In genomic region chr21:44626262-44626661, GRCh38 we compare ENCODE assay signal across 24 cellular contexts. TPM values are rescaled to one million over a fixed set of nuclear protein-coding genes. Genes with fewer than 3 reads are reported as not detected.
"Had no signal": no experiment of that assay in that cellular context is flagged by ENCODE, and none has a peak within 500 bp of the region (broad histone marks: within the 10 kb centered on the region; RNA-seq: fewer than 3 reads in every experiment).

No MANE protein-coding gene starts in this region.

- H3K4me3 Mint-ChIP-seq: activated CD4-positive, alpha-beta T cell treated with anti-CD3 and anti-CD28 coated beads, Interleukin-2, amount 10 ng/mL, durations not matched to agents 24 days and 14 days; activated naive CD4-positive, alpha-beta T cell treated with anti-CD3 and anti-CD28 coated beads, Interleukin-2, amount 10 ng/mL, durations not matched to agents 7 days and 5 days; neural progenitor cell had no signal

- ATAC-seq: gastrocnemius medialis; left lobe of liver; stimulated activated naive CD8-positive, alpha-beta T cell treated with anti-CD3 and anti-CD28 coated beads, Interleukin-15, Interleukin-2, amounts not matched to agents 100 U/mL and 50 U/mL, for 24 hours had no signal

- H3K4me1 Mint-ChIP-seq: neural progenitor cell had no signal

- DNase-seq: activated CD4-positive, alpha-beta T cell treated with anti-CD3 and anti-CD28 coated beads, Interleukin-2, amount 10 ng/mL, durations not matched to agents 24 days and 14 days; activated CD4-positive, CD25-positive, alpha-beta regulatory T cell; activated naive CD4-positive, alpha-beta T cell treated with anti-CD3 and anti-CD28 coated beads, Interleukin-2, amount 10 ng/mL, durations not matched to agents 7 days and 5 days; activated T-cell treated with anti-CD3 and anti-CD28 coated beads for 4 hours; dermis blood vessel endothelial cell; erythroblast; gastrocnemius medialis; head of caudate nucleus; kidney; mammary epithelial cell; midbrain; SIG-M5; sigmoid colon; stimulated activated naive CD8-positive, alpha-beta T cell treated with anti-CD3 and anti-CD28 coated beads, Interleukin-15, Interleukin-2, amounts not matched to agents 100 U/mL and 50 U/mL, for 24 hours; substantia nigra; T-helper 1 cell; T-helper 9 cell; uterus had no signal

- H3K9me3 ChIP-seq: gastrocnemius medialis, uterus had no signal

- H3K4me1 ChIP-seq: gastrocnemius medialis, neural progenitor cell, parathyroid adenoma, sigmoid colon, tibial nerve, uterus had no signal

- H3K27ac Mint-ChIP-seq: activated CD4-positive, alpha-beta T cell treated with anti-CD3 and anti-CD28 coated beads, Interleukin-2, amount 10 ng/mL, durations not matched to agents 24 days and 14 days; activated naive CD4-positive, alpha-beta T cell treated with anti-CD3 and anti-CD28 coated beads, Interleukin-2, amount 10 ng/mL, durations not matched to agents 7 days and 5 days; activated T-helper 2 cell treated with anti-CD3 and anti-CD28 coated beads, Interferon-gamma antibody, Interleukin-2, Interleukin-4, amounts not matched to agents 10 μg/mL and 5 μg/mL and 100 μg/mL, durations not matched to agents 14 hours and 24 hours and 36 hours; neural progenitor cell had no signal

- H3K4me2 ChIP-seq: neural progenitor cell had no signal

- H3K27me3 ChIP-seq: neural progenitor cell, uterus had no signal

- H3K36me3 Mint-ChIP-seq: neural progenitor cell had no signal

- H3K9ac ChIP-seq: neural progenitor cell, parathyroid adenoma had no signal

- H2AFZ ChIP-seq: neural progenitor cell, parathyroid adenoma had no signal

- H3K27ac ChIP-seq: gastrocnemius medialis, neural progenitor cell, parathyroid adenoma, sigmoid colon, tibial nerve, uterus had no signal

- H3K4me3 ChIP-seq: gastrocnemius medialis, neural progenitor cell, sigmoid colon, tibial nerve, uterus had no signal

- H3K36me3 ChIP-seq: gastrocnemius medialis, neural progenitor cell, sigmoid colon, tibial nerve, uterus had no signal

RNA-seq across cellular contexts. Expression of gene KRTAP10-9, which starts 0.6 kb away (rescaled TPM):
- total RNA-seq: activated CD4-positive, alpha-beta T cell treated with anti-CD3 and anti-CD28 coated beads, Interleukin-2, amount 10 ng/mL, durations not matched to agents 24 days and 14 days; activated T-helper 2 cell treated with anti-CD3 and anti-CD28 coated beads, Interferon-gamma antibody, Interleukin-2, Interleukin-4, amounts not matched to agents 10 μg/mL and 5 μg/mL and 100 μg/mL, durations not matched to agents 14 hours and 24 hours and 36 hours; chondrocyte; dermis blood vessel endothelial cell; gastrocnemius medialis; kidney; left lobe of liver; mammary epithelial cell; sigmoid colon; tibial nerve; uterus had no signal
- polyA plus RNA-seq: mammary epithelial cell, sigmoid colon had no signal

RNA-seq across cellular contexts. Expression of gene KRTAP10-10, which starts 10.9 kb away (rescaled TPM):
- total RNA-seq: activated CD4-positive, alpha-beta T cell treated with anti-CD3 and anti-CD28 coated beads, Interleukin-2, amount 10 ng/mL, durations not matched to agents 24 days and 14 days; activated T-helper 2 cell treated with anti-CD3 and anti-CD28 coated beads, Interferon-gamma antibody, Interleukin-2, Interleukin-4, amounts not matched to agents 10 μg/mL and 5 μg/mL and 100 μg/mL, durations not matched to agents 14 hours and 24 hours and 36 hours; chondrocyte; dermis blood vessel endothelial cell; gastrocnemius medialis; kidney; left lobe of liver; mammary epithelial cell; sigmoid colon; tibial nerve; uterus had no signal
- polyA plus RNA-seq: mammary epithelial cell, sigmoid colon had no signal

RNA-seq across cellular contexts. Expression of gene KRTAP10-8, which starts 14.4 kb away (rescaled TPM):
- total RNA-seq: activated CD4-positive, alpha-beta T cell treated with anti-CD3 and anti-CD28 coated beads, Interleukin-2, amount 10 ng/mL, durations not matched to agents 24 days and 14 days; activated T-helper 2 cell treated with anti-CD3 and anti-CD28 coated beads, Interferon-gamma antibody, Interleukin-2, Interleukin-4, amounts not matched to agents 10 μg/mL and 5 μg/mL and 100 μg/mL, durations not matched to agents 14 hours and 24 hours and 36 hours; chondrocyte; dermis blood vessel endothelial cell; gastrocnemius medialis; kidney; left lobe of liver; mammary epithelial cell; sigmoid colon; tibial nerve; uterus had no signal
- polyA plus RNA-seq: mammary epithelial cell, sigmoid colon had no signal

RNA-seq across cellular contexts. Expression of gene KRTAP10-11, which starts 20.0 kb away (rescaled TPM):
- total RNA-seq: activated CD4-positive, alpha-beta T cell treated with anti-CD3 and anti-CD28 coated beads, Interleukin-2, amount 10 ng/mL, durations not matched to agents 24 days and 14 days; activated T-helper 2 cell treated with anti-CD3 and anti-CD28 coated beads, Interferon-gamma antibody, Interleukin-2, Interleukin-4, amounts not matched to agents 10 μg/mL and 5 μg/mL and 100 μg/mL, durations not matched to agents 14 hours and 24 hours and 36 hours; chondrocyte; dermis blood vessel endothelial cell; gastrocnemius medialis; kidney; left lobe of liver; mammary epithelial cell; sigmoid colon; tibial nerve; uterus had no signal
- polyA plus RNA-seq: mammary epithelial cell, sigmoid colon had no signal

RNA-seq across cellular contexts. Expression of gene KRTAP10-7, which starts 25.9 kb away (rescaled TPM):
- total RNA-seq: activated CD4-positive, alpha-beta T cell treated with anti-CD3 and anti-CD28 coated beads, Interleukin-2, amount 10 ng/mL, durations not matched to agents 24 days and 14 days; activated T-helper 2 cell treated with anti-CD3 and anti-CD28 coated beads, Interferon-gamma antibody, Interleukin-2, Interleukin-4, amounts not matched to agents 10 μg/mL and 5 μg/mL and 100 μg/mL, durations not matched to agents 14 hours and 24 hours and 36 hours; chondrocyte; dermis blood vessel endothelial cell; gastrocnemius medialis; kidney; left lobe of liver; mammary epithelial cell; sigmoid colon; tibial nerve; uterus had no signal
- polyA plus RNA-seq: mammary epithelial cell, sigmoid colon had no signal
